In genomic region chr2:6814869-6815268, GRCh38 we compare ENCODE assay signal across 20 cellular contexts. TPM values are rescaled to one million over a fixed set of nuclear protein-coding genes. Genes with fewer than 3 reads are reported as not detected.
"Had no signal": no experiment of that assay in that cellular context is flagged by ENCODE, and none has a peak within 500 bp of the region (broad histone marks: within the 10 kb centered on the region; RNA-seq: fewer than 3 reads in every experiment).

No MANE protein-coding gene starts in this region.

- H3K36me3 ChIP-seq: Peyer's patch, SJCRH30 had no signal

- ATAC-seq: K562, PC-3, Right ventricle myocardium inferior, SK-N-SH treated with all-trans-retinoic acid at 6 μM for 48 hours had no signal

- DNase-seq: NCI-H1092 treated with DMSO at 0.1 percent for 48 hours, NCI-H1436, NCI-H187, NCI-H2029, NCI-H2171 treated with DMSO at 0.1 percent for 48 hours, NCI-H345, NCI-H446 treated with DMSO at 0.1 percent for 48 hours, NCI-H510A treated with DMSO at 0.1 percent for 48 hours, NCI-H526, NCI-H748 treated with DMSO at 0.1 percent for 48 hours, PC-3, Peyer's patch, SHP77 treated with DMSO at 0.1 percent for 48 hours, SJCRH30, T-helper 1 cell had no signal

- H3K9ac ChIP-seq: KMS-11 had no signal

- H3K9me3 ChIP-seq: Peyer's patch had no signal

- H3K27ac ChIP-seq: KMS-11, Peyer's patch, SJCRH30 had no signal

- H3K4me2 ChIP-seq: KMS-11 had no signal

- H3K27me3 ChIP-seq: Peyer's patch had no signal

- H3K4me3 ChIP-seq: K562, Peyer's patch, SJCRH30 had no signal

- H3K4me1 ChIP-seq: Peyer's patch, SJCRH30 had no signal

RNA-seq across cellular contexts. Expression of gene CMPK2, which starts 50.8 kb away (rescaled TPM):
- total RNA-seq: LHCN-M2, SJCRH30 had no signal
